In the genomic region with DNA sequence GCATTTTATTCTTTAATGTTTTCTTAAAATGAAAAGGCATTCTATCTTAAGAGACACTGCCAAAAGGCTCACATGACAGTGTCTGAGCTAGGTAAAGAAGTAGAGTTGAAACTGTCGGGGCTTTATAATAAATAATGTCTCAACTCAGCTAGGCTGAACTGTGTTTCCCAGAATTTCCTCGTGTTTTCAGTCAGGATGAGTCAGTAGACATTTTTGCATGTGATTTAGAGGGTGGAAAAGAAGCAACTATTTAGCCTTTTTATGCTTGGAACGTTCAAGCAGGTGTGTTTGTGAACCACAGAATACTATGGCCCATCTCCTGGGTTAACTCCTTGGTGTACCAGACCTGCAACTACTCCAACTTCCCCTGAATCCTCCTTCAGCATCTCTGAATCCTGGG, we compare ENCODE assay signal across 16 cellular contexts. TPM values are rescaled to one million over a fixed set of nuclear protein-coding genes. Genes with fewer than 3 reads are reported as not detected.
DNase-seq lines count a peak whose midpoint lies in the region; ATAC-seq and TF ChIP-seq lines count a peak whose summit lies in the region.
"Had no signal": no experiment of that assay in that cellular context is flagged by ENCODE, and none has a peak within 500 bp of the region (broad histone marks: within the 10 kb centered on the region; RNA-seq: fewer than 3 reads in every experiment).

No MANE protein-coding gene starts in this region.

- no peak overlapping the region for H3K4me3 Mint-ChIP-seq in chondrocyte (ENCODE audit: unreplicated experiment)
- H3K4me3 Mint-ChIP-seq in activated CD8-positive, alpha-beta T cell treated with anti-CD3 and anti-CD28 coated beads for 36 hours = no peak overlapping the region
- H3K4me3 Mint-ChIP-seq: CD8-positive, alpha-beta T cell; naive B cell had no signal

- H3K36me3 ChIP-seq in uterus (no peaks in the 10 kb centered on the region), spleen (no peaks in the 10 kb centered on the region)
- H3K36me3 ChIP-seq: brain microvascular endothelial cell, upper lobe of left lung had no signal

- CTCF ChIA-PET in activated CD8-positive, alpha-beta T cell treated with anti-CD3 and anti-CD28 coated beads for 36 hours (lab: Charles Lee) = no interaction called here

- TF ChIP-seq POLR2A in uterus (IDR thresholded peaks at IDR 0.05) (no peak), spleen (IDR thresholded peaks at IDR 0.05) (no peak)

- peak overlapping the region; percentile 71 for H3K27ac Mint-ChIP-seq in chondrocyte (ENCODE audit: unreplicated experiment)
- H3K27ac Mint-ChIP-seq in activated CD8-positive, alpha-beta T cell treated with anti-CD3 and anti-CD28 coated beads for 36 hours = no peak overlapping the region
- H3K27ac Mint-ChIP-seq: CD8-positive, alpha-beta T cell had no signal

- H3K27me3 Mint-ChIP-seq in chondrocyte (ENCODE audit: low read depth) = no peaks in the 10 kb centered on the region
- H3K27me3 Mint-ChIP-seq in activated CD8-positive, alpha-beta T cell treated with anti-CD3 and anti-CD28 coated beads for 36 hours = peaks cover 8% of the 10 kb centered on the region
- H3K27me3 Mint-ChIP-seq: naive B cell had no signal

- POLR2A ChIA-PET in activated CD8-positive, alpha-beta T cell treated with anti-CD3 and anti-CD28 coated beads for 36 hours (lab: Charles Lee) = interaction anchor here (1.1 kb wide), 1 partner anchor 17 kb away, joined by 3 read pairs; no protein-coding TSS in a partner anchor

- no peaks in the 10 kb centered on the region for H3K9me3 Mint-ChIP-seq in chondrocyte (ENCODE audit: low read depth)
- H3K9me3 Mint-ChIP-seq in activated CD8-positive, alpha-beta T cell treated with anti-CD3 and anti-CD28 coated beads for 36 hours = no peaks in the 10 kb centered on the region
- H3K9me3 Mint-ChIP-seq: CD8-positive, alpha-beta T cell had no signal

- no peaks in the 10 kb centered on the region for H3K36me3 Mint-ChIP-seq in chondrocyte (ENCODE audit: low read depth)
- no peaks in the 10 kb centered on the region for H3K36me3 Mint-ChIP-seq in activated CD8-positive, alpha-beta T cell treated with anti-CD3 and anti-CD28 coated beads for 36 hours (ENCODE audit: low read depth)
- H3K36me3 Mint-ChIP-seq: CD8-positive, alpha-beta T cell; naive B cell had no signal

- TF ChIP-seq CTCF in chondrocyte (IDR thresholded peaks at IDR 0.05) (no peak), uterus (IDR thresholded peaks at IDR 0.05) (no peak), spleen (IDR thresholded peaks at IDR 0.05 in 8 of 11, conservative IDR thresholded peaks at IDR 0.05 in 3 of 11) (no peak)
- TF ChIP-seq CTCF in activated CD8-positive, alpha-beta T cell treated with anti-CD3 and anti-CD28 coated beads for 36 hours (IDR thresholded peaks at IDR 0.05) = no peak

- intact Hi-C loops in uterus (cut with DNase I; ENCODE audit: low total_unique reads) = no loop called here
- intact Hi-C loops in spleen (cut with DNase I; ENCODE audit: low total_unique reads) = no loop called here
- intact Hi-C loops in activated CD8-positive, alpha-beta T cell treated with anti-CD3 and anti-CD28 coated beads for 36 hours (cut with micrococcal nuclease) = no loop called here

- H3K9me3 ChIP-seq in uterus (no peaks in the 10 kb centered on the region), spleen (no peaks in the 10 kb centered on the region)
- H3K9me3 ChIP-seq: upper lobe of left lung had no signal

- peaks cover 63% of the 10 kb centered on the region for H3K4me1 Mint-ChIP-seq in chondrocyte (ENCODE audit: low read depth)
- H3K4me1 Mint-ChIP-seq in activated CD8-positive, alpha-beta T cell treated with anti-CD3 and anti-CD28 coated beads for 36 hours (ENCODE audit: low read depth) = no peaks in the 10 kb centered on the region
- H3K4me1 Mint-ChIP-seq: naive B cell had no signal

- H3K27ac ChIP-seq in uterus (peak overlapping the region; percentile 48 to 86), spleen (no peak overlapping the region)
- H3K27ac ChIP-seq: brain microvascular endothelial cell had no signal

- H3K4me3 ChIP-seq in uterus (no peak overlapping the region), spleen (no peak overlapping the region)
- H3K4me3 ChIP-seq: upper lobe of left lung had no signal

- WGBS in spleen, 5 donors = 59 to 76% (median 64%) methylated on average over 3 of the region's 3 CpGs

- peaks cover 0 to 4% of the 10 kb centered on the region in 2 donors for H3K27me3 ChIP-seq in uterus
- no peaks in the 10 kb centered on the region for H3K27me3 ChIP-seq in spleen (replicated peaks in 1 of 7)
- H3K27me3 ChIP-seq: brain microvascular endothelial cell, upper lobe of left lung had no signal

- no peak for ATAC-seq in HG03354 (IDR thresholded peaks at IDR 0.05; ENCODE audit: poor library complexity, severe bottlenecking, unreplicated experiment)
- ATAC-seq in activated CD8-positive, alpha-beta T cell treated with anti-CD3 and anti-CD28 coated beads for 36 hours = no peak
- ATAC-seq in HG02885 (IDR thresholded peaks at IDR 0.05; ENCODE audit: poor library complexity, unreplicated experiment) = no peak
- ATAC-seq: CD8-positive, alpha-beta T cell had no signal

- peak; percentile 32 for DNase-seq in M059J (ENCODE audit: low read depth)
- DNase-seq in chondrocyte (ENCODE audit: low spot score) = no peak
- DNase-seq in kidney tubule cell (ENCODE audit: low spot score) = peak; percentile 75
- DNase-seq in uterus = no peak
- DNase-seq in spleen = no peak
- DNase-seq in activated CD8-positive, alpha-beta T cell treated with anti-CD3 and anti-CD28 coated beads for 36 hours = no peak
- DNase-seq: activated CD4-positive, alpha-beta T cell treated with anti-CD3 and anti-CD28 coated beads, Interleukin-2, amount 50 U/mL, for 48 hours; brain microvascular endothelial cell; CD8-positive, alpha-beta T cell; GDM1; MV-4-11; naive B cell; stimulated activated CD4-positive, alpha-beta T cell treated with anti-CD3 and anti-CD28 coated beads, Interleukin-1b, Interleukin-23, amount 100 ng/mL, for 48 hours had no signal

- H3K4me1 ChIP-seq in uterus = peaks cover 0 to 7% of the 10 kb centered on the region in 2 donors
- H3K4me1 ChIP-seq in spleen = peaks cover 0 to 20% (median 6%) of the 10 kb centered on the region in 6 donors

RNA-seq across cellular contexts. Expression of gene LIPA, which starts 23.4 kb away (rescaled TPM):
- total RNA-seq in M059J (2014; rRNA removed; shearing (Covaris generic)) = 120 and 149 TPM in 2 replicates
- total RNA-seq in chondrocyte (35.8 to 52.5 TPM (median 44.1 TPM) in 3 replicates), uterus (10 to 100 TPM; 40.0 to 63.1 (median 46.9) TPM), spleen (100 to 1,000 TPM; 216 to 828 (median 424) TPM)
- 10 to 100 TPM; 28.6 to 75.0 (median 58.6) TPM for polyA plus RNA-seq in spleen
- total RNA-seq in activated CD8-positive, alpha-beta T cell treated with anti-CD3 and anti-CD28 coated beads for 36 hours = 10 to 100 TPM; 20.4 to 20.7 TPM

RNA-seq across cellular contexts. Expression of gene IFIT2, which starts 26.9 kb away (rescaled TPM):
- total RNA-seq in M059J (2014; rRNA removed; shearing (Covaris generic)) = 42.5 and 58.0 TPM in 2 replicates
- 3.0 to 3.8 TPM (median 3.3 TPM) in 3 replicates for total RNA-seq in chondrocyte
- 10 to 100 TPM in 1 of 4 donors, 1 to 10 TPM in 3; 1.5 to 17.7 (median 6.1) TPM for total RNA-seq in uterus
- 10 to 100 TPM; 12.8 to 22.2 (median 18.2) TPM for total RNA-seq in spleen
- polyA plus RNA-seq in spleen = 10 to 100 TPM in 1 of 3 donors, 1 to 10 TPM in 2; 6.1 to 11.4 (median 7.0) TPM
- 10 to 100 TPM; 39.2 to 41.6 TPM for total RNA-seq in activated CD8-positive, alpha-beta T cell treated with anti-CD3 and anti-CD28 coated beads for 36 hours

RNA-seq across cellular contexts. Expression of gene IFIT3, which starts 52.9 kb away (rescaled TPM):
- 303 and 380 TPM in 2 replicates for total RNA-seq in M059J (2014; rRNA removed; shearing (Covaris generic))
- total RNA-seq in chondrocyte (6.0 to 7.4 TPM (median 6.9 TPM) in 3 replicates), uterus (10 to 100 TPM in 2 of 4 donors, 1 to 10 TPM in 2; 6.9 to 25.3 (median 15.6) TPM), spleen (10 to 100 TPM; 19.1 to 44.5 (median 24.7) TPM)
- 10 to 100 TPM in 2 of 3 donors, 1 to 10 TPM in 1; 7.7 to 29.9 (median 10.4) TPM for polyA plus RNA-seq in spleen
- total RNA-seq in activated CD8-positive, alpha-beta T cell treated with anti-CD3 and anti-CD28 coated beads for 36 hours = 10 to 100 TPM; 20.4 to 21.8 TPM

Comparison
In these comparisons a context has a peak if more than half of its experiments do, and no peak if none do; other contexts are left out.
1. DNase-seq: peak in M059J (single experiment) and kidney tubule cell (single experiment); none in chondrocyte (single experiment), uterus (0 of 2), spleen (single experiment) and activated CD8-positive, alpha-beta T cell treated with anti-CD3 and anti-CD28 coated beads for 36 hours (single experiment).
2. H3K27ac ChIP-seq: peak in uterus (2 of 2); none in spleen (0 of 8).